In genomic region chr4:126593626-126594025, GRCh38 we compare ENCODE assay signal across 9 cellular contexts.
"Had no signal": no experiment of that assay in that cellular context is flagged by ENCODE, and none has a peak within 500 bp of the region (broad histone marks: within the 10 kb centered on the region; RNA-seq: fewer than 3 reads in every experiment).

No MANE protein-coding gene starts in this region.

- H3K36me3 ChIP-seq: HAP-1 had no signal

- ATAC-seq: GM23338, HCT116 had no signal

- H3K4me2 ChIP-seq: GM23338 had no signal

- H3K9ac ChIP-seq: GM23248 had no signal

- H2AFZ ChIP-seq: GM23248, GM23338 had no signal

- H3K9me3 ChIP-seq: HAP-1 had no signal

- H3K4me3 ChIP-seq: GM23248, GM23338, HAP-1 had no signal

- H3K27ac ChIP-seq: GM23248 had no signal

- DNase-seq: GM23248, GOT3, H7, H9, HCEC 1CT, HFFc6 had no signal

- H3K4me1 ChIP-seq: HAP-1 had no signal
